ENCODE assay signal across 8 cellular contexts in genomic region chr17:64240741-64241347, GRCh38. TPM values are rescaled to one million over a fixed set of nuclear protein-coding genes. Genes with fewer than 3 reads are reported as not detected.
DNase-seq lines count a peak whose midpoint lies in the region; ATAC-seq and TF ChIP-seq lines count a peak whose summit lies in the region.

No MANE protein-coding gene starts in this region.

- H3K4me1 ChIP-seq in colonic mucosa = no peaks in the 10 kb centered on the region

- no peaks in the 10 kb centered on the region for H3K36me3 Mint-ChIP-seq in stimulated activated effector memory CD8-positive, alpha-beta T cell treated with anti-CD3 and anti-CD28 coated beads, Interleukin-12 subunit alpha, Interleukin-12 subunit beta, amount 100 ng/mL, for 72 hours
- peaks cover 8% of the 10 kb centered on the region for H3K36me3 Mint-ChIP-seq in activated T-cell treated with anti-CD3 and anti-CD28 coated beads, Interleukin-2, amount 50 U/mL, for 24 hours (ENCODE audit: low read depth)
- peaks cover 4 to 11% of the 10 kb centered on the region in 2 donors for H3K36me3 Mint-ChIP-seq in stimulated activated naive B cell treated with anti-CD40 and anti-IgM and Interleukin-4, amounts not matched to agents 10 μg/mL and 1 μg/mL and 100 μg/mL, for 72 hours
- no peaks in the 10 kb centered on the region for H3K36me3 Mint-ChIP-seq in natural killer cell treated with Interleukin-12 subunit alpha and Interleukin-12 subunit beta and Interleukin-15 and Interleukin-18, amount 100 ng/mL, for 72 hours

- H3K9me3 ChIP-seq in colonic mucosa = no peaks in the 10 kb centered on the region

- peak overlapping the region in 1 of 2 donors; percentile 19 for H3K9ac ChIP-seq in colonic mucosa (ENCODE audit: low read depth in 2 of 2, low read length in 2 of 2)

- peak overlapping the region; percentile 58 for H3K27ac Mint-ChIP-seq in stimulated activated effector memory CD8-positive, alpha-beta T cell treated with anti-CD3 and anti-CD28 coated beads, Interleukin-12 subunit alpha, Interleukin-12 subunit beta, amount 100 ng/mL, for 72 hours
- no peak overlapping the region for H3K27ac Mint-ChIP-seq in activated T-cell treated with anti-CD3 and anti-CD28 coated beads, Interleukin-2, amount 50 U/mL, for 24 hours
- no peak overlapping the region for H3K27ac Mint-ChIP-seq in stimulated activated naive B cell treated with anti-CD40 and anti-IgM and Interleukin-4, amounts not matched to agents 10 μg/mL and 1 μg/mL and 100 μg/mL, for 72 hours
- H3K27ac Mint-ChIP-seq in natural killer cell treated with Interleukin-12 subunit alpha and Interleukin-12 subunit beta and Interleukin-15 and Interleukin-18, amount 100 ng/mL, for 72 hours = peak overlapping the region in 1 of 2 donors; percentile 27

- DNase-seq in LHCN-M2 (ENCODE audit: low read depth) = peak; percentile 37
- peak; percentile 19 for DNase-seq in colonic mucosa
- DNase-seq in kidney tubule cell (ENCODE audit: low spot score) = peak; percentile 76
- DNase-seq in stimulated activated effector memory CD8-positive, alpha-beta T cell treated with anti-CD3 and anti-CD28 coated beads, Interleukin-12 subunit alpha, Interleukin-12 subunit beta, amount 100 ng/mL, for 72 hours (ENCODE audit: low spot score in 2 of 2) = no peak
- no peak for DNase-seq in NCI-H2029 treated with DMSO at 0.1 percent for 48 hours (lab: John Stamatoyannopoulos, UW)
- no peak for DNase-seq in activated T-cell treated with anti-CD3 and anti-CD28 coated beads, Interleukin-2, amount 50 U/mL, for 24 hours
- no peak for DNase-seq in stimulated activated naive B cell treated with anti-CD40 and anti-IgM and Interleukin-4, amounts not matched to agents 10 μg/mL and 1 μg/mL and 100 μg/mL, for 72 hours
- DNase-seq in natural killer cell treated with Interleukin-12 subunit alpha and Interleukin-12 subunit beta and Interleukin-15 and Interleukin-18, amount 100 ng/mL, for 72 hours (ENCODE audit: low spot score) = no peak

- no peaks in the 10 kb centered on the region for H3K9me3 Mint-ChIP-seq in stimulated activated effector memory CD8-positive, alpha-beta T cell treated with anti-CD3 and anti-CD28 coated beads, Interleukin-12 subunit alpha, Interleukin-12 subunit beta, amount 100 ng/mL, for 72 hours
- no peaks in the 10 kb centered on the region for H3K9me3 Mint-ChIP-seq in activated T-cell treated with anti-CD3 and anti-CD28 coated beads, Interleukin-2, amount 50 U/mL, for 24 hours
- no peaks in the 10 kb centered on the region for H3K9me3 Mint-ChIP-seq in stimulated activated naive B cell treated with anti-CD40 and anti-IgM and Interleukin-4, amounts not matched to agents 10 μg/mL and 1 μg/mL and 100 μg/mL, for 72 hours
- H3K9me3 Mint-ChIP-seq in natural killer cell treated with Interleukin-12 subunit alpha and Interleukin-12 subunit beta and Interleukin-15 and Interleukin-18, amount 100 ng/mL, for 72 hours = no peaks in the 10 kb centered on the region

- no peaks in the 10 kb centered on the region for H3K36me3 ChIP-seq in colonic mucosa

- H3K4me3 ChIP-seq in colonic mucosa = no peak overlapping the region

- H3K4me1 Mint-ChIP-seq in stimulated activated effector memory CD8-positive, alpha-beta T cell treated with anti-CD3 and anti-CD28 coated beads, Interleukin-12 subunit alpha, Interleukin-12 subunit beta, amount 100 ng/mL, for 72 hours = peaks cover 26% of the 10 kb centered on the region
- peaks cover 46% of the 10 kb centered on the region for H3K4me1 Mint-ChIP-seq in activated T-cell treated with anti-CD3 and anti-CD28 coated beads, Interleukin-2, amount 50 U/mL, for 24 hours (ENCODE audit: low read depth)
- H3K4me1 Mint-ChIP-seq in stimulated activated naive B cell treated with anti-CD40 and anti-IgM and Interleukin-4, amounts not matched to agents 10 μg/mL and 1 μg/mL and 100 μg/mL, for 72 hours = peaks cover 15 to 30% of the 10 kb centered on the region in 2 donors
- H3K4me1 Mint-ChIP-seq in natural killer cell treated with Interleukin-12 subunit alpha and Interleukin-12 subunit beta and Interleukin-15 and Interleukin-18, amount 100 ng/mL, for 72 hours (ENCODE audit: low read depth in 2 of 2) = peaks cover 16 to 19% of the 10 kb centered on the region in 2 donors

- ATAC-seq in stimulated activated effector memory CD8-positive, alpha-beta T cell treated with anti-CD3 and anti-CD28 coated beads, Interleukin-12 subunit alpha, Interleukin-12 subunit beta, amount 100 ng/mL, for 72 hours = no peak
- ATAC-seq in stimulated activated naive B cell treated with anti-CD40 and anti-IgM and Interleukin-4, amounts not matched to agents 10 μg/mL and 1 μg/mL and 100 μg/mL, for 72 hours (replicated peaks) = no peak
- ATAC-seq in natural killer cell treated with Interleukin-12 subunit alpha and Interleukin-12 subunit beta and Interleukin-15 and Interleukin-18, amount 100 ng/mL, for 72 hours = no peak

- no peaks in the 10 kb centered on the region for H3K27me3 ChIP-seq in colonic mucosa

- no peak for TF ChIP-seq CTCF in colonic mucosa (IDR thresholded peaks at IDR 0.05)

- no peaks in the 10 kb centered on the region for H3K27me3 Mint-ChIP-seq in activated T-cell treated with anti-CD3 and anti-CD28 coated beads, Interleukin-2, amount 50 U/mL, for 24 hours
- no peaks in the 10 kb centered on the region for H3K27me3 Mint-ChIP-seq in stimulated activated naive B cell treated with anti-CD40 and anti-IgM and Interleukin-4, amounts not matched to agents 10 μg/mL and 1 μg/mL and 100 μg/mL, for 72 hours
- no peaks in the 10 kb centered on the region for H3K27me3 Mint-ChIP-seq in natural killer cell treated with Interleukin-12 subunit alpha and Interleukin-12 subunit beta and Interleukin-15 and Interleukin-18, amount 100 ng/mL, for 72 hours

- intact Hi-C loops in colonic mucosa (cut with DNase I) = no loop called here

- no peak overlapping the region for H3K4me3 Mint-ChIP-seq in stimulated activated effector memory CD8-positive, alpha-beta T cell treated with anti-CD3 and anti-CD28 coated beads, Interleukin-12 subunit alpha, Interleukin-12 subunit beta, amount 100 ng/mL, for 72 hours
- no peak overlapping the region for H3K4me3 Mint-ChIP-seq in activated T-cell treated with anti-CD3 and anti-CD28 coated beads, Interleukin-2, amount 50 U/mL, for 24 hours
- H3K4me3 Mint-ChIP-seq in stimulated activated naive B cell treated with anti-CD40 and anti-IgM and Interleukin-4, amounts not matched to agents 10 μg/mL and 1 μg/mL and 100 μg/mL, for 72 hours = no peak overlapping the region
- H3K4me3 Mint-ChIP-seq in natural killer cell treated with Interleukin-12 subunit alpha and Interleukin-12 subunit beta and Interleukin-15 and Interleukin-18, amount 100 ng/mL, for 72 hours = no peak overlapping the region

- H3K27ac ChIP-seq in colonic mucosa = no peak overlapping the region

RNA-seq across cellular contexts. Expression of gene TEX2, which starts 22.2 kb away (rescaled TPM):
- total RNA-seq in LHCN-M2 (2014; rRNA removed) = 28.4 and 35.1 TPM in 2 replicates
- polyA plus RNA-seq in LHCN-M2 (2012) = 14.7 TPM
- total RNA-seq in colonic mucosa = 10 to 100 TPM; 29.0 to 29.7 TPM
- total RNA-seq in natural killer cell treated with Interleukin-12 subunit alpha and Interleukin-12 subunit beta and Interleukin-15 and Interleukin-18, amount 100 ng/mL, for 72 hours = 10 to 100 TPM; 14.0 to 28.6 TPM

Comparison
In these comparisons a context has a peak if more than half of its experiments do, and no peak if none do; other contexts are left out.
1. DNase-seq: peak in LHCN-M2 (single experiment), colonic mucosa (single experiment) and kidney tubule cell (single experiment); none in stimulated activated effector memory CD8-positive, alpha-beta T cell treated with anti-CD3 and anti-CD28 coated beads, Interleukin-12 subunit alpha, Interleukin-12 subunit beta, amount 100 ng/mL, for 72 hours (0 of 2), NCI-H2029 treated with DMSO at 0.1 percent for 48 hours (single experiment), activated T-cell treated with anti-CD3 and anti-CD28 coated beads, Interleukin-2, amount 50 U/mL, for 24 hours (single experiment), stimulated activated naive B cell treated with anti-CD40 and anti-IgM and Interleukin-4, amounts not matched to agents 10 μg/mL and 1 μg/mL and 100 μg/mL, for 72 hours (single experiment) and natural killer cell treated with Interleukin-12 subunit alpha and Interleukin-12 subunit beta and Interleukin-15 and Interleukin-18, amount 100 ng/mL, for 72 hours (single experiment).